25 cellular contexts compared by ENCODE assay signal in the genomic region with DNA sequence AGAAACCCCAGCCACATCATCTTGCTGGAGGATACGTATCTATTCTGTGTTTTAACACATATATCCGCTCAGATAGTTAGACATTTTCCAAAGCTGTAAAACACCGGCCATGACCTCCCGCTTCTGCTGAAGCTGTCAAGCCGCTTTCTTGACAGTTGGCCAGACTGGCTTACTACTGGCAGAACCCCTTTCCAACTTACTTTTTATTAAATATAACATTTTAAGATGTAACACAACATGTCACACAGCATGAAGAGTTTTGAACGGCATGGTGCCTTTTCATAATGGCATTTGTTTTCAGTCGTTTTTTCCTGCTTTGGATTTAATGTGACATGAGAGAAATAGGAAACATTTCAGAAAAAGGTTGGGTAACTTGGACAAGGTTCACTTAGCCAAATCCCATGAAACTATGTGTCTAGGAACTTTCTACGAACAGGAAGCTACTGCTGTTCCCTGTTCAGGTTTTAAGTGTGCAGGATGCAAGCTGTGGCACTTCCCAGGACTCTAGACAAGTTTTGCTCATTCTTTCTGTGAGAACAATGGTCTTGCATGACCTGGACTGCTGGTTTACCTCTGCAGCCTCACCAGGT.
A peak's percentile ranks its signal among the peaks of the same experiment; 100 is the strongest.
DNase-seq lines count a peak whose midpoint lies in the region; ATAC-seq, FAIRE-seq and TF ChIP-seq lines count a peak whose summit lies in the region.
"Had no signal": no experiment of that assay in that cellular context is flagged by ENCODE, and none has a peak within 500 bp of the region (broad histone marks: within the 10 kb centered on the region; RNA-seq: fewer than 3 reads in every experiment).

No MANE protein-coding gene starts in this region.

- H3K4me3 Mint-ChIP-seq in mesothelial cell of epicardium, result no peak overlapping the region
- H3K4me3 Mint-ChIP-seq: B cell, CD14-positive monocyte, H9 had no signal

- H4K20me1 ChIP-seq in PC-3 (ENCODE audit: low read length), result no peaks in the 10 kb centered on the region

- peaks cover 64% of the 10 kb centered on the region for H3K4me1 Mint-ChIP-seq in mesothelial cell of epicardium
- H3K4me1 Mint-ChIP-seq: B cell, CD14-positive monocyte had no signal

- H3K9ac ChIP-seq in PC-3 (ENCODE audit: low read length), result no peak overlapping the region
- H3K9ac ChIP-seq: GM23248, SK-N-SH had no signal

- H3K36me3 Mint-ChIP-seq in mesothelial cell of epicardium, result no peaks in the 10 kb centered on the region
- H3K36me3 Mint-ChIP-seq: CD14-positive monocyte had no signal

- no peaks in the 10 kb centered on the region for H3F3A ChIP-seq in PC-3 (ENCODE audit: low read length, unreplicated experiment)

- H3K4me3 ChIP-seq in PC-3 (ENCODE audit: low read length) (no peak overlapping the region), epithelial cell of esophagus (ENCODE audit: low read length) (no peak overlapping the region), aorta (ENCODE audit: low read length in 2 of 2) (no peak overlapping the region)
- H3K4me3 ChIP-seq: GM23248, MG63, Peyer's patch had no signal

- H3K9me3 ChIP-seq in PC-3 (ENCODE audit: low read length) (no peaks in the 10 kb centered on the region), aorta (ENCODE audit: control insufficient read depth, low read length) (no peaks in the 10 kb centered on the region)
- H3K9me3 ChIP-seq: MG63, Peyer's patch, SK-N-SH had no signal

- TF ChIP-seq CTCF in PC-3 (conservative IDR thresholded peaks at IDR 0.05; ENCODE audit: low read depth, low read length), result no peak
- TF ChIP-seq CTCF in epithelial cell of esophagus (IDR thresholded peaks at IDR 0.05; ENCODE audit: insufficient read depth, low read depth, low read length, missing control alignments), result no peak
- no peak for TF ChIP-seq CTCF in mesothelial cell of epicardium (IDR thresholded peaks at IDR 0.05; ENCODE audit: unreplicated experiment)

- ATAC-seq in PC-3 (no peak), aorta (ENCODE audit: low FRiP score) (no peak), GM19351 (IDR thresholded peaks at IDR 0.05; ENCODE audit: unreplicated experiment) (no peak)

- H3K4me1 ChIP-seq in PC-3 (ENCODE audit: insufficient read depth, low read length) (no peaks in the 10 kb centered on the region), aorta (ENCODE audit: control insufficient read depth in 1 of 2, insufficient read depth in 2 of 2, low read length in 2 of 2) (peaks cover 1 to 21% of the 10 kb centered on the region in 2 donors)
- H3K4me1 ChIP-seq: Peyer's patch had no signal

- BruUV-seq in PC-3 (replicated peaks; lab: Mats Ljungman, UMichigan), result no TSS peak

- H3K9me3 Mint-ChIP-seq in mesothelial cell of epicardium, result no peaks in the 10 kb centered on the region
- H3K9me3 Mint-ChIP-seq: CD14-positive monocyte, H9 had no signal

- no peak overlapping the region for H2AFZ ChIP-seq in PC-3 (ENCODE audit: low read length)
- H2AFZ ChIP-seq: GM23248 had no signal

- no peak overlapping the region for H3K27ac ChIP-seq in PC-3 (ENCODE audit: low read length)
- peak overlapping the region; percentile 15 to 40 for H3K27ac ChIP-seq in aorta (ENCODE audit: low read depth in 1 of 2, low read length in 2 of 2)
- H3K27ac ChIP-seq: GM23248, Peyer's patch had no signal

- CTCF ChIA-PET in PC-3 (lab: Charles Lee), result no interaction called here

- intact Hi-C loops in PC-3 (cut with micrococcal nuclease) (no loop called here), aorta (cut with DNase I) (no loop called here)

- 14 to 16% methylated on average over 8 of the region's 8 CpGs for WGBS in aorta, 2 donors

- peak overlapping the region; percentile 85 for H3K27ac Mint-ChIP-seq in mesothelial cell of epicardium
- H3K27ac Mint-ChIP-seq: B cell, CD14-positive monocyte had no signal

- no peaks in the 10 kb centered on the region for H3K27me3 ChIP-seq in PC-3 (ENCODE audit: low read length)
- H3K27me3 ChIP-seq in aorta (ENCODE audit: control insufficient read depth in 1 of 2, insufficient read depth in 2 of 2, low read length in 1 of 2), result no peaks in the 10 kb centered on the region
- H3K27me3 ChIP-seq: MG63, Peyer's patch had no signal

- no peaks in the 10 kb centered on the region for H3K27me3 Mint-ChIP-seq in mesothelial cell of epicardium (ENCODE audit: low read depth)

- H3K4me2 ChIP-seq in PC-3 (ENCODE audit: low read length), result no peak overlapping the region
- H3K4me2 ChIP-seq: SK-N-SH had no signal

- H3K79me2 ChIP-seq in PC-3 (ENCODE audit: low read length), result no peaks in the 10 kb centered on the region

- no peak for FAIRE-seq in RCC 7860 (lab: Jason Lieb, UNC)
- FAIRE-seq: GM18507 had no signal

- POLR2A ChIA-PET in PC-3 (lab: Charles Lee; ENCODE audit: unreplicated experiment), result interaction anchor here (0.6 to 0.7 kb wide), 2 partner anchors 30 to 997 kb away, joined by 3 to 6 read pairs; no protein-coding TSS in a partner anchor

- peak; percentile 1 for DNase-seq in PC-3
- DNase-seq in epithelial cell of esophagus (ENCODE audit: low read depth), result peak; percentile 19
- DNase-seq in mesothelial cell of epicardium (ENCODE audit: low spot score in 2 of 2, unreplicated experiment in 2 of 2), result no peak
- no peak for DNase-seq in aorta
- no peak for DNase-seq in NCI-H128 (lab: John Stamatoyannopoulos, UW; ENCODE audit: unreplicated experiment)
- DNase-seq in RCC 7860 (ENCODE audit: low spot score), result no peak
- DNase-seq: DMS153, DND-41, GM23248, H9, KG1, NCI-H1417, NCI-H1694, NCI-H2171, NCI-H226, NCI-H510A, NCI-H69, Peyer's patch, SK-N-SH, SW 1271 had no signal

- 0 out of 2 replicates have a peak, but pooled peaks cover 3% of the 10 kb centered on the region for H3K36me3 ChIP-seq in PC-3 (ENCODE audit: low read depth, low read length)
- no peaks in the 10 kb centered on the region for H3K36me3 ChIP-seq in aorta (ENCODE audit: control insufficient read depth in 1 of 2, insufficient read depth in 2 of 2, low read length in 1 of 2)
- H3K36me3 ChIP-seq: MG63, Peyer's patch had no signal

- no peaks in the 10 kb centered on the region for H3K9me2 ChIP-seq in PC-3 (replicated peaks; ENCODE audit: low read length)
- H3K9me2 ChIP-seq: SK-N-SH had no signal

Comparison
In these comparisons a context has a peak if more than half of its experiments do, and no peak if none do; other contexts are left out.
1. DNase-seq: peak in PC-3 (single experiment) and epithelial cell of esophagus (single experiment); none in mesothelial cell of epicardium (0 of 2), aorta (0 of 2), NCI-H128 (single experiment) and RCC 7860 (single experiment).